In genomic region chr1:121157609-121158008, GRCh38 we compare ENCODE assay signal across 7 cellular contexts. TPM values are rescaled to one million over a fixed set of nuclear protein-coding genes. Genes with fewer than 3 reads are reported as not detected.
DNase-seq lines count a peak whose midpoint lies in the region; ATAC-seq, FAIRE-seq and TF ChIP-seq lines count a peak whose summit lies in the region.
"Not testable (repeated sequence)": the region's sequence is repeated elsewhere in the genome, so short reads cannot be mapped to it uniquely, and the experiment has no call there.

No MANE protein-coding gene starts in this region.

- not testable (repeated sequence) for DNase-seq in H54 (ENCODE audit: insufficient read length, low spot score); RWPE2 (ENCODE audit: low spot score); activated T-cell treated with anti-CD3 and anti-CD28 coated beads, Interleukin-2, amount 50 U/mL, for 72 hours; naive thymus-derived CD4-positive, alpha-beta T cell; stimulated activated effector memory CD8-positive, alpha-beta T cell treated with anti-CD3 and anti-CD28 coated beads, Interleukin-12 subunit alpha, Interleukin-12 subunit beta, amount 100 ng/mL, for 72 hours (ENCODE audit: low spot score in 2 of 2)
- DNase-seq in MG63, result peak; percentile 58
- peak; percentile 61 for DNase-seq in brain microvascular endothelial cell

- in situ Hi-C loops in brain microvascular endothelial cell (cut with HindIII; ENCODE audit: low pct_ligation_motif_present, low sequenced_read_pairs), result not testable (repeated sequence)

- not testable (repeated sequence) for H3K27ac Mint-ChIP-seq in activated T-cell treated with anti-CD3 and anti-CD28 coated beads, Interleukin-2, amount 50 U/mL, for 72 hours; naive thymus-derived CD4-positive, alpha-beta T cell; stimulated activated effector memory CD8-positive, alpha-beta T cell treated with anti-CD3 and anti-CD28 coated beads, Interleukin-12 subunit alpha, Interleukin-12 subunit beta, amount 100 ng/mL, for 72 hours

- H3K4me3 ChIP-seq in MG63; RWPE2 (ENCODE audit: severe bottlenecking); brain microvascular endothelial cell (ENCODE audit: low read depth, low read length); naive thymus-derived CD4-positive, alpha-beta T cell (ENCODE audit: low read length): not testable (repeated sequence)

- H3K36me3 Mint-ChIP-seq in activated T-cell treated with anti-CD3 and anti-CD28 coated beads, Interleukin-2, amount 50 U/mL, for 72 hours (ENCODE audit: insufficient read depth in 2 of 2); naive thymus-derived CD4-positive, alpha-beta T cell; stimulated activated effector memory CD8-positive, alpha-beta T cell treated with anti-CD3 and anti-CD28 coated beads, Interleukin-12 subunit alpha, Interleukin-12 subunit beta, amount 100 ng/mL, for 72 hours: not testable (repeated sequence)

- TF ChIP-seq POLR2A in H54 (IDR thresholded peaks at IDR 0.05; ENCODE audit: low read depth, low read length), result not testable (repeated sequence)

- intact Hi-C loops in naive thymus-derived CD4-positive, alpha-beta T cell (cut with micrococcal nuclease), result not testable (repeated sequence)

- TF ChIP-seq CTCF in RWPE2 (IDR thresholded peaks at IDR 0.05; ENCODE audit: poor library complexity, severe bottlenecking); brain microvascular endothelial cell (IDR thresholded peaks at IDR 0.05; ENCODE audit: low read depth, low read length, missing control alignments): not testable (repeated sequence)

- H3K27ac ChIP-seq in RWPE2 (ENCODE audit: poor library complexity, severe bottlenecking); brain microvascular endothelial cell; naive thymus-derived CD4-positive, alpha-beta T cell (ENCODE audit: low read depth, low read length): not testable (repeated sequence)

- CTCF ChIA-PET in naive thymus-derived CD4-positive, alpha-beta T cell (lab: Charles Lee), result not testable (repeated sequence)

- H3K9me3 Mint-ChIP-seq in activated T-cell treated with anti-CD3 and anti-CD28 coated beads, Interleukin-2, amount 50 U/mL, for 72 hours; naive thymus-derived CD4-positive, alpha-beta T cell; stimulated activated effector memory CD8-positive, alpha-beta T cell treated with anti-CD3 and anti-CD28 coated beads, Interleukin-12 subunit alpha, Interleukin-12 subunit beta, amount 100 ng/mL, for 72 hours: not testable (repeated sequence)

- POLR2A ChIA-PET in naive thymus-derived CD4-positive, alpha-beta T cell (lab: Charles Lee), result not testable (repeated sequence)

- not testable (repeated sequence) for H3K4me1 Mint-ChIP-seq in activated T-cell treated with anti-CD3 and anti-CD28 coated beads, Interleukin-2, amount 50 U/mL, for 72 hours (ENCODE audit: low read depth); naive thymus-derived CD4-positive, alpha-beta T cell; stimulated activated effector memory CD8-positive, alpha-beta T cell treated with anti-CD3 and anti-CD28 coated beads, Interleukin-12 subunit alpha, Interleukin-12 subunit beta, amount 100 ng/mL, for 72 hours

- H3K27me3 ChIP-seq in MG63; RWPE2 (ENCODE audit: insufficient read depth, poor library complexity, severe bottlenecking); brain microvascular endothelial cell (replicated peaks); naive thymus-derived CD4-positive, alpha-beta T cell (ENCODE audit: control insufficient read depth in 2 of 2, insufficient read depth in 2 of 2, low read length in 2 of 2): not testable (repeated sequence)

- not testable (repeated sequence) for H3K4me1 ChIP-seq in RWPE2 (ENCODE audit: insufficient read depth, poor library complexity, severe bottlenecking); naive thymus-derived CD4-positive, alpha-beta T cell (ENCODE audit: control insufficient read depth in 2 of 2, insufficient read depth in 2 of 2, low read length in 2 of 2)

- H3K36me3 ChIP-seq in MG63; RWPE2 (ENCODE audit: low read depth); brain microvascular endothelial cell (replicated peaks); naive thymus-derived CD4-positive, alpha-beta T cell (ENCODE audit: control insufficient read depth in 2 of 3, insufficient read depth in 3 of 3, low read length in 3 of 3): not testable (repeated sequence)

- H3K4me3 Mint-ChIP-seq in activated T-cell treated with anti-CD3 and anti-CD28 coated beads, Interleukin-2, amount 50 U/mL, for 72 hours; naive thymus-derived CD4-positive, alpha-beta T cell; stimulated activated effector memory CD8-positive, alpha-beta T cell treated with anti-CD3 and anti-CD28 coated beads, Interleukin-12 subunit alpha, Interleukin-12 subunit beta, amount 100 ng/mL, for 72 hours: not testable (repeated sequence)

- not testable (repeated sequence) for H3K9me3 ChIP-seq in MG63; RWPE2 (ENCODE audit: severe bottlenecking); naive thymus-derived CD4-positive, alpha-beta T cell (ENCODE audit: control insufficient read depth in 2 of 3, low read length in 3 of 3)

- peak; percentile 99 for ATAC-seq in RWPE2 (ENCODE audit: low read depth)
- peak; percentile 38 to 40 for ATAC-seq in activated T-cell treated with anti-CD3 and anti-CD28 coated beads, Interleukin-2, amount 50 U/mL, for 72 hours (replicated peaks in 1 of 2)
- ATAC-seq in naive thymus-derived CD4-positive, alpha-beta T cell, result peak; percentile 34
- peak; percentile 37 for ATAC-seq in stimulated activated effector memory CD8-positive, alpha-beta T cell treated with anti-CD3 and anti-CD28 coated beads, Interleukin-12 subunit alpha, Interleukin-12 subunit beta, amount 100 ng/mL, for 72 hours

- FAIRE-seq in H54 (lab: Jason Lieb, UNC), result peak; percentile 79

- not testable (repeated sequence) for H3K27me3 Mint-ChIP-seq in activated T-cell treated with anti-CD3 and anti-CD28 coated beads, Interleukin-2, amount 50 U/mL, for 72 hours (ENCODE audit: low read depth); naive thymus-derived CD4-positive, alpha-beta T cell

RNA-seq across cellular contexts. Expression of gene FAM72B, which starts 26.5 kb away (rescaled TPM):
- 8.1 and 19.7 TPM in 2 replicates for total RNA-seq in MG63 (2014; rRNA removed; shearing (Covaris generic); ENCODE audit: low replicate concordance)
- 10 to 100 TPM; 34.6 to 58.1 TPM for total RNA-seq in activated T-cell treated with anti-CD3 and anti-CD28 coated beads, Interleukin-2, amount 50 U/mL, for 72 hours
- 10 to 100 TPM in 1 of 5 experiments, 1 to 10 TPM in 1, under 1 TPM in 2, not detected in 1; 0.51 to 14.2 (median 1.2) TPM for total RNA-seq in naive thymus-derived CD4-positive, alpha-beta T cell
- polyA plus RNA-seq in naive thymus-derived CD4-positive, alpha-beta T cell, result under 1 TPM; 0.27 to 0.35 TPM

RNA-seq across cellular contexts. Expression of gene SRGAP2C, which starts 27.2 kb away (rescaled TPM):
- 9.7 and 10.8 TPM in 2 replicates for total RNA-seq in MG63 (2014; rRNA removed; shearing (Covaris generic); ENCODE audit: low replicate concordance)
- total RNA-seq in activated T-cell treated with anti-CD3 and anti-CD28 coated beads, Interleukin-2, amount 50 U/mL, for 72 hours, result 10 to 100 TPM; 19.1 to 23.5 TPM
- 10 to 100 TPM in 4 of 5 experiments, 1 to 10 TPM in 1; 6.8 to 43.4 (median 22.9) TPM for total RNA-seq in naive thymus-derived CD4-positive, alpha-beta T cell
- polyA plus RNA-seq in naive thymus-derived CD4-positive, alpha-beta T cell, result 1 to 10 TPM; 1.2 to 1.8 TPM

Comparison
In these comparisons a context has a peak if more than half of its experiments do, and no peak if none do; other contexts are left out.
1. ATAC-seq: peak in every context shown above with its lines; median percentile 99 in RWPE2; 39 in activated T-cell treated with anti-CD3 and anti-CD28 coated beads, Interleukin-2, amount 50 U/mL, for 72 hours; 37 in stimulated activated effector memory CD8-positive, alpha-beta T cell treated with anti-CD3 and anti-CD28 coated beads, Interleukin-12 subunit alpha, Interleukin-12 subunit beta, amount 100 ng/mL, for 72 hours; 34 in naive thymus-derived CD4-positive, alpha-beta T cell.